8 cellular contexts compared by ENCODE assay signal in the genomic region with DNA sequence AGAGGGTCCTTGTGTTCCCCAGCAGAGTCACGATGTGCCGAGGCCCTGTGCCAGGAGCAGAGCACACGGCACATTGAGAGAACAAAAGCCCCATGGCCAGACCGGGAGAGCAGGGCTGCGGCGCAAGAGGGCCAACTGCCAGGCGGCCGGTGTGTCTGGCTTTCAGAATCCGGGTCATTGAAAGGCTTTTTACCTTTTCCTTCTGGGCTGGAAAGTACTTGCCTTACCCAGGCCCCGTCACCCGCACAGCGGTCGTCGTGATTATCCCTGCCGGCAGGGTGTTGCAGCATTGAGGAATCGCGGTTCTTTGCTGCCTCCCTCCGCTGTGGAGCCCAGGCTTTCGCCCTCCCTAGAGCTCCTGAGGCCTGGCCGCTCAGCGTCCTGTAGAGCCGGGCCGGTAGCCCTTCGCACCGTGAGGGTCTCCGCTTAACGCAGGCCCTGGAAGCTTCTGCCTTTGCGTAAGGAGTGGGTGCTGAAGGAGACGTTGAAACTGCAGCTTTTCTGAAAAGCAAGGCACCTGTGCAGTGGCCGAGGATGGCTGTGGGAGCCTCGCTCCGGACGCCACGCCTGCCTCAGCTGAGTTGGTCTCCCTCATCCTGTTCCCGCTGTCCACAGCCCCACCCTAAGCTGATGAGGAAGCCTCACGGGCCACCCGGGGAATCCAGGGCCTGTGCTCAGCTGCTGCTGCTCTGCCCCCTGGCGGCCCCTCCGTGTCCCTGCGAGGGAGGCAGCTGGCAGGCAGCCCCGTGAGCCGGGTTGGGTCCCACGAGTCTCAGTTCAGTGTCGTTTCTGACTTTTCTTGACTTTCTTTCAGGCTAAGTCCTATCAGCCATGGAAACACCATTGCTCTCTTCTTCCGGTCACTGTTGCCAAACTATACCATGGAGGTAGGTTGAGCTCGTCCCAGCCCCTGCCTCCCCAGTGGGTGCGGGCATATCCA. TPM values are rescaled to one million over a fixed set of nuclear protein-coding genes. Genes with fewer than 3 reads are reported as not detected.
DNase-seq lines count a peak whose midpoint lies in the region; ATAC-seq, FAIRE-seq and TF ChIP-seq lines count a peak whose summit lies in the region.

No MANE protein-coding gene starts in this region.

- no peaks in the 10 kb centered on the region for H3K4me1 ChIP-seq in HEK293 (ENCODE audit: control insufficient read depth, insufficient read depth, low read length)

- no peaks in the 10 kb centered on the region for H3K4me1 Mint-ChIP-seq in nephron

- POLR2A ChIA-PET in HEK293 (lab: Yijun Ruan, JAX), result interaction anchor here (0.8 to 2.1 kb wide), 5 partner anchors 10 to 37 kb away, joined by 3 to 15 read pairs (median 5); a partner anchor contains a TSS

- CTCF ChIA-PET in HEK293 (lab: Yijun Ruan, JAX), result interaction anchor here (0.6 to 3.1 kb wide), 27 partner anchors 9 to 211 kb away, joined by 3 to 20 read pairs (median 5); a partner anchor contains a TSS

- TF ChIP-seq CTCF in HEK293 (tag by site-specific recombination; IDR thresholded peaks at IDR 0.05) (peak; percentile 79), fibroblast of mammary gland (conservative IDR thresholded peaks at IDR 0.05; ENCODE audit: control insufficient read depth, insufficient read depth, low read depth, low read length) (peak; percentile 76), nephron (IDR thresholded peaks at IDR 0.05; ENCODE audit: unreplicated experiment in 3 of 3) (peak; percentile 68 to 73 (median 69))

- no peaks in the 10 kb centered on the region for H3K27me3 Mint-ChIP-seq in nephron (ENCODE audit: low read depth)

- H3K4me3 ChIP-seq in HEK293 (ENCODE audit: low read depth, low read length) (no peak overlapping the region), fibroblast of mammary gland (ENCODE audit: control insufficient read depth, low read depth, low read length) (no peak overlapping the region)

- no peak for FAIRE-seq in RCC 7860 (lab: Jason Lieb, UNC)

- H3K27ac ChIP-seq in HEK293 (ENCODE audit: extremely low read depth, low read depth, low read length), result no peak overlapping the region
- peak overlapping the region; percentile 64 for H3K27ac ChIP-seq in temporal lobe (ENCODE audit: low read depth, low read length)

- DNase-seq in C1 segment of cervical spinal cord (lab: John Stamatoyannopoulos, UW), result peak in 12 of 14 donors; percentile 41 to 81 (median 64)
- DNase-seq in RCC 7860 (ENCODE audit: low spot score), result peak; percentile 34
- peak; percentile 41 to 52 for DNase-seq in activated T-helper 1 cell treated with anti-CD3 and anti-CD28 coated beads, Interleukin-2, amount 50 U/mL, for 16 hours (ENCODE audit: low read depth in 1 of 2, low spot score in 1 of 2)
- peak; percentile 82 for DNase-seq in fibroblast of mammary gland (ENCODE audit: low read depth)

- peaks cover 46% of the 10 kb centered on the region for H3K36me3 Mint-ChIP-seq in nephron (ENCODE audit: low read depth)

- no peak for ATAC-seq in GM18502 (IDR thresholded peaks at IDR 0.05; ENCODE audit: poor library complexity, unreplicated experiment)

- peaks cover 8 to 52% of the 10 kb centered on the region in 2 experiments; a peak in 2 of 3 replicates for H3K36me3 ChIP-seq in HEK293 (ENCODE audit: control insufficient read depth in 2 of 2, insufficient read depth in 1 of 2, low read length in 2 of 2)

- no peak overlapping the region for H3K27ac Mint-ChIP-seq in nephron

- H3K9me3 Mint-ChIP-seq in nephron, result no peaks in the 10 kb centered on the region

- no peaks in the 10 kb centered on the region for H3K9me3 ChIP-seq in HEK293 (ENCODE audit: control insufficient read depth, insufficient read depth, low read depth, low read length)

- no peak overlapping the region for H3K4me3 Mint-ChIP-seq in nephron

TF ChIP-seq in HEK293, 187 proteins besides CTCF, POLR2A, EP300 and RAD21 (continues in another document):
- TF ChIP-seq ZNF654 (tag by site-specific recombination; IDR thresholded peaks at IDR 0.05; ENCODE audit: low read depth) (peak; percentile 21), ZNF157 (tag by site-specific recombination; IDR thresholded peaks at IDR 0.05) (no peak), ZNF610 (tag by site-specific recombination; IDR thresholded peaks at IDR 0.05; ENCODE audit: borderline replicate concordance) (no peak), ZNF664 (tag by site-specific recombination; IDR thresholded peaks at IDR 0.05) (no peak), ZNF2 (tag by site-specific recombination; IDR thresholded peaks at IDR 0.05) (peak; percentile 75), ZNF274 (IDR thresholded peaks at IDR 0.05; ENCODE audit: low read length) (no peak), ZNF274 (tag by site-specific recombination; IDR thresholded peaks at IDR 0.05; ENCODE audit: borderline replicate concordance) (no peak), ZNF600 (tag by site-specific recombination; IDR thresholded peaks at IDR 0.05) (no peak), SP7 (tag by site-specific recombination; IDR thresholded peaks at IDR 0.05) (0 out of 2 replicates have a peak, but pooled peaks have one; percentile 10), ZNF837 (tag by site-specific recombination; IDR thresholded peaks at IDR 0.05) (no peak), ZBTB17 (tag by site-specific recombination; IDR thresholded peaks at IDR 0.05) (peak; percentile 29; the same call in 1 of the 2 replicates)
- TF ChIP-seq, protein P1, sequence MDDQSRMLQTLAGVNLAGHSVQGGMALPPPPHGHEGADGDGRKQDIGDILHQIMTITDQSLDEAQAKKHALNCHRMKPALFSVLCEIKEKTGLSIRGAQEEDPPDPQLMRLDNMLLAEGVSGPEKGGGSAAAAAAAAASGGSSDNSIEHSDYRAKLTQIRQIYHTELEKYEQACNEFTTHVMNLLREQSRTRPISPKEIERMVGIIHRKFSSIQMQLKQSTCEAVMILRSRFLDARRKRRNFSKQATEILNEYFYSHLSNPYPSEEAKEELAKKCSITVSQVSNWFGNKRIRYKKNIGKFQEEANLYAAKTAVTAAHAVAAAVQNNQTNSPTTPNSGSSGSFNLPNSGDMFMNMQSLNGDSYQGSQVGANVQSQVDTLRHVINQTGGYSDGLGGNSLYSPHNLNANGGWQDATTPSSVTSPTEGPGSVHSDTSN (CRISPR knock-in tag; IDR thresholded peaks at IDR 0.05), result no peak
- TF ChIP-seq, protein P2, sequence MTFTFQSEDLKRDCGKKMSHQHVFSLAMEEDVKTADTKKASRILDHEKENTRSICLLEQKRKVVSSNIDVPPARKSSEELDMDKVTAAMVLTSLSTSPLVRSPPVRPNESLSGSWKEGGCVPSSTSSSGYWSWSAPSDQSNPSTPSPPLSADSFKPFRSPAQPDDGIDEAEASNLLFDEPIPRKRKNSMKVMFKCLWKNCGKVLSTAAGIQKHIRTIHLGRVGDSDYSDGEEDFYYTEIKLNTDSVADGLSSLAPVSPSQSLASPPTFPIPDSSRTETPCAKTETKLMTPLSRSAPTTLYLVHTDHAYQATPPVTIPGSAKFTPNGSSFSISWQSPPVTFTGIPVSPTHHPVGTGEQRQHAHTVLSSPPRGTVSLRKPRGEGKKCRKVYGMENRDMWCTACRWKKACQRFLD (tag by site-specific recombination; IDR thresholded peaks at IDR 0.05), result no peak
- TF ChIP-seq, protein P3, sequence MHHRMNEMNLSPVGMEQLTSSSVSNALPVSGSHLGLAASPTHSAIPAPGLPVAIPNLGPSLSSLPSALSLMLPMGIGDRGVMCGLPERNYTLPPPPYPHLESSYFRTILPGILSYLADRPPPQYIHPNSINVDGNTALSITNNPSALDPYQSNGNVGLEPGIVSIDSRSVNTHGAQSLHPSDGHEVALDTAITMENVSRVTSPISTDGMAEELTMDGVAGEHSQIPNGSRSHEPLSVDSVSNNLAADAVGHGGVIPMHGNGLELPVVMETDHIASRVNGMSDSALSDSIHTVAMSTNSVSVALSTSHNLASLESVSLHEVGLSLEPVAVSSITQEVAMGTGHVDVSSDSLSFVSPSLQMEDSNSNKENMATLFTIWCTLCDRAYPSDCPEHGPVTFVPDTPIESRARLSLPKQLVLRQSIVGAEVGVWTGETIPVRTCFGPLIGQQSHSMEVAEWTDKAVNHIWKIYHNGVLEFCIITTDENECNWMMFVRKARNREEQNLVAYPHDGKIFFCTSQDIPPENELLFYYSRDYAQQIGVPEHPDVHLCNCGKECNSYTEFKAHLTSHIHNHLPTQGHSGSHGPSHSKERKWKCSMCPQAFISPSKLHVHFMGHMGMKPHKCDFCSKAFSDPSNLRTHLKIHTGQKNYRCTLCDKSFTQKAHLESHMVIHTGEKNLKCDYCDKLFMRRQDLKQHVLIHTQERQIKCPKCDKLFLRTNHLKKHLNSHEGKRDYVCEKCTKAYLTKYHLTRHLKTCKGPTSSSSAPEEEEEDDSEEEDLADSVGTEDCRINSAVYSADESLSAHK (tag by site-specific recombination; IDR thresholded peaks at IDR 0.05), result no peak; the same call in 1 of the 2 replicates
- TF ChIP-seq, protein P4, sequence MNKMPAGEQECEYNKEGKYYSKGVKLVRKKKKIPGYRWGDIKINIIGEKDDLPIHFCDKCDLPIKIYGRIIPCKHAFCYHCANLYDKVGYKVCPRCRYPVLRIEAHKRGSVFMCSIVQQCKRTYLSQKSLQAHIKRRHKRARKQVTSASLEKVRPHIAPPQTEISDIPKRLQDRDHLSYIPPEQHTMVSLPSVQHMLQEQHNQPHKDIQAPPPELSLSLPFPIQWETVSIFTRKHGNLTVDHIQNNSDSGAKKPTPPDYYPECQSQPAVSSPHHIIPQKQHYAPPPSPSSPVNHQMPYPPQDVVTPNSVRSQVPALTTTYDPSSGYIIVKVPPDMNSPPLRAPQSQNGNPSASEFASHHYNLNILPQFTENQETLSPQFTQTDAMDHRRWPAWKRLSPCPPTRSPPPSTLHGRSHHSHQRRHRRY (tag by site-specific recombination; IDR thresholded peaks at IDR 0.05), result no peak
- TF ChIP-seq, protein P5, sequence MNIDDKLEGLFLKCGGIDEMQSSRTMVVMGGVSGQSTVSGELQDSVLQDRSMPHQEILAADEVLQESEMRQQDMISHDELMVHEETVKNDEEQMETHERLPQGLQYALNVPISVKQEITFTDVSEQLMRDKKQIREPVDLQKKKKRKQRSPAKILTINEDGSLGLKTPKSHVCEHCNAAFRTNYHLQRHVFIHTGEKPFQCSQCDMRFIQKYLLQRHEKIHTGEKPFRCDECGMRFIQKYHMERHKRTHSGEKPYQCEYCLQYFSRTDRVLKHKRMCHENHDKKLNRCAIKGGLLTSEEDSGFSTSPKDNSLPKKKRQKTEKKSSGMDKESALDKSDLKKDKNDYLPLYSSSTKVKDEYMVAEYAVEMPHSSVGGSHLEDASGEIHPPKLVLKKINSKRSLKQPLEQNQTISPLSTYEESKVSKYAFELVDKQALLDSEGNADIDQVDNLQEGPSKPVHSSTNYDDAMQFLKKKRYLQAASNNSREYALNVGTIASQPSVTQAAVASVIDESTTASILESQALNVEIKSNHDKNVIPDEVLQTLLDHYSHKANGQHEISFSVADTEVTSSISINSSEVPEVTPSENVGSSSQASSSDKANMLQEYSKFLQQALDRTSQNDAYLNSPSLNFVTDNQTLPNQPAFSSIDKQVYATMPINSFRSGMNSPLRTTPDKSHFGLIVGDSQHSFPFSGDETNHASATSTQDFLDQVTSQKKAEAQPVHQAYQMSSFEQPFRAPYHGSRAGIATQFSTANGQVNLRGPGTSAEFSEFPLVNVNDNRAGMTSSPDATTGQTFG (tag by site-specific recombination; IDR thresholded peaks at IDR 0.05; ENCODE audit: borderline replicate concordance), result no peak

RNA-seq across cellular contexts. Expression of a gene that starts 8.6 kb away (rescaled TPM):
- total RNA-seq in temporal lobe, result 2.7 TPM

RNA-seq across cellular contexts. Expression of a gene that starts 13.1 kb away (rescaled TPM):
- total RNA-seq in temporal lobe, result 1,889 TPM

RNA-seq across cellular contexts. Expression of a gene that starts 36.7 kb away (rescaled TPM):
- 114 TPM for total RNA-seq in temporal lobe

RNA-seq across cellular contexts. Expression of a gene that starts 38.5 kb away (rescaled TPM):
- total RNA-seq in temporal lobe, result 49.9 TPM
